ENCODE assay signal across 1 cellular context in genomic region chr17:7133916-7134315, GRCh38.
TF ChIP-seq lines count a peak whose summit lies in the region.

No MANE protein-coding gene starts in this region.

TF ChIP-seq in H1, 55 proteins besides CTCF, POLR2A, EP300 and RAD21:
- TF ChIP-seq CHD2 (IDR thresholded peaks at IDR 0.05; ENCODE audit: low read length) (no peak), E2F6 (IDR thresholded peaks at IDR 0.05) (peak; percentile 40), CTBP2 (IDR thresholded peaks at IDR 0.05; ENCODE audit: borderline replicate concordance, insufficient read depth, insufficient read length, low read length) (peak; percentile 10), TBP (IDR thresholded peaks at IDR 0.05; ENCODE audit: low read depth, low read length) (peak; percentile 37; the same call in 1 of the 2 replicates), MAX (IDR thresholded peaks at IDR 0.05) (peak; percentile 44; the same call in 1 of the 2 replicates), HDAC6 (IDR thresholded peaks at IDR 0.05; ENCODE audit: low read depth, low read length) (no peak), CEBPB (IDR thresholded peaks at IDR 0.05; ENCODE audit: low read depth, low read length) (no peak)
